In genomic region chr14:69906201-69906600, GRCh38 we compare ENCODE assay signal across 30 cellular contexts. TPM values are rescaled to one million over a fixed set of nuclear protein-coding genes. Genes with fewer than 3 reads are reported as not detected.
"Had no signal": no experiment of that assay in that cellular context is flagged by ENCODE, and none has a peak within 500 bp of the region (broad histone marks: within the 10 kb centered on the region; RNA-seq: fewer than 3 reads in every experiment).

No MANE protein-coding gene starts in this region.

- DNase-seq: activated CD4-positive, alpha-beta memory T cell treated with anti-CD3 and anti-CD28 coated beads for 36 hours; activated CD4-positive, alpha-beta T cell treated with anti-CD3 and anti-CD28 coated beads for 36 hours; activated CD4-positive, alpha-beta T cell treated with anti-CD3 and anti-CD28 coated beads, Interleukin-2, amount 10 ng/mL, durations not matched to agents 24 days and 14 days; activated CD4-positive, CD25-positive, alpha-beta regulatory T cell; activated CD4-positive, CD25-positive, alpha-beta regulatory T cell treated with anti-CD3 and anti-CD28 coated beads, Interleukin-2, amount 50 U/mL, for 72 hours; activated CD8-positive, alpha-beta memory T cell treated with anti-CD3 and anti-CD28 coated beads, Interleukin-2, amount 10 ng/mL, durations not matched to agents 7 days and 5 days; activated CD8-positive, alpha-beta memory T cell treated with anti-CD3 and anti-CD28 coated beads, Interleukin-2, amount 50 U/mL, for 4 hours; activated CD8-positive, alpha-beta T cell treated with anti-CD3 and anti-CD28 coated beads, Interleukin-2, amount 10 ng/mL, durations not matched to agents 7 days and 5 days; activated gamma-delta T cell; activated naive CD4-positive, alpha-beta T cell treated with anti-CD3 and anti-CD28 coated beads, Interleukin-2, amount 50 U/mL, for 16 hours; activated naive CD4-positive, alpha-beta T cell treated with Interleukin-2 at 50 U/mL for 16 hours; activated T-cell treated with anti-CD3 and anti-CD28 coated beads, Interleukin-2, amount 50 U/mL, for 1 hour; activated T-cell treated with anti-CD3 and anti-CD28 coated beads, Interleukin-2, amount 50 U/mL, for 48 hours; amniotic stem cell; anterior cingulate cortex; brain microvascular endothelial cell; dermis blood vessel endothelial cell; effector CD4-positive, alpha-beta T cell; effector memory CD8-positive, alpha-beta T cell; erythroblast; foreskin keratinocyte; heart right ventricle; T-helper 2 cell had no signal

- H3K9me3 Mint-ChIP-seq: activated CD4-positive, alpha-beta T cell treated with anti-CD3 and anti-CD28 coated beads, Interleukin-2, amount 10 ng/mL, durations not matched to agents 24 days and 14 days; central memory CD8-positive, alpha-beta T cell; effector memory CD8-positive, alpha-beta T cell had no signal

- H3K9me3 ChIP-seq: esophagus muscularis mucosa, gastroesophageal sphincter, heart right ventricle had no signal

- H3K27me3 Mint-ChIP-seq: activated CD4-positive, alpha-beta memory T cell treated with anti-CD3 and anti-CD28 coated beads for 36 hours; activated CD4-positive, alpha-beta T cell treated with anti-CD3 and anti-CD28 coated beads for 36 hours; central memory CD8-positive, alpha-beta T cell had no signal

- H3K36me3 ChIP-seq: brain microvascular endothelial cell, esophagus muscularis mucosa, gastroesophageal sphincter, heart right ventricle had no signal

- ATAC-seq: activated CD4-positive, alpha-beta T cell treated with anti-CD3 and anti-CD28 coated beads for 36 hours; activated CD8-positive, alpha-beta memory T cell treated with anti-CD3 and anti-CD28 coated beads, Interleukin-2, amount 10 ng/mL, durations not matched to agents 7 days and 5 days; activated CD8-positive, alpha-beta T cell treated with anti-CD3 and anti-CD28 coated beads, Interleukin-2, amount 10 ng/mL, durations not matched to agents 7 days and 5 days; effector memory CD8-positive, alpha-beta T cell; foreskin keratinocyte; gastroesophageal sphincter; heart right ventricle had no signal

- H3K27me3 ChIP-seq: brain microvascular endothelial cell, esophagus muscularis mucosa, foreskin keratinocyte, gastroesophageal sphincter, hepatocyte had no signal

- H3K4me1 Mint-ChIP-seq: activated CD4-positive, alpha-beta T cell treated with anti-CD3 and anti-CD28 coated beads for 36 hours; activated CD4-positive, alpha-beta T cell treated with anti-CD3 and anti-CD28 coated beads, Interleukin-2, amount 10 ng/mL, durations not matched to agents 24 days and 14 days; central memory CD8-positive, alpha-beta T cell had no signal

- H3K4me3 ChIP-seq: coronary artery, esophagus muscularis mucosa, gastroesophageal sphincter, heart right ventricle, hepatocyte had no signal

- H3K27ac Mint-ChIP-seq: activated CD4-positive, alpha-beta memory T cell treated with anti-CD3 and anti-CD28 coated beads for 36 hours; activated CD4-positive, alpha-beta T cell treated with anti-CD3 and anti-CD28 coated beads for 36 hours; activated CD4-positive, alpha-beta T cell treated with anti-CD3 and anti-CD28 coated beads, Interleukin-2, amount 10 ng/mL, durations not matched to agents 24 days and 14 days; activated CD8-positive, alpha-beta memory T cell treated with anti-CD3 and anti-CD28 coated beads, Interleukin-2, amount 10 ng/mL, durations not matched to agents 7 days and 5 days; activated CD8-positive, alpha-beta T cell treated with anti-CD3 and anti-CD28 coated beads, Interleukin-2, amount 10 ng/mL, durations not matched to agents 7 days and 5 days; activated naive CD8-positive, alpha-beta T cell; effector memory CD8-positive, alpha-beta T cell had no signal

- H3K4me1 ChIP-seq: esophagus muscularis mucosa, gastroesophageal sphincter, heart right ventricle had no signal

- H3K27ac ChIP-seq: brain microvascular endothelial cell, coronary artery, esophagus muscularis mucosa, foreskin keratinocyte, gastroesophageal sphincter, heart right ventricle, hepatocyte had no signal

- H3K36me3 Mint-ChIP-seq: activated CD4-positive, alpha-beta memory T cell treated with anti-CD3 and anti-CD28 coated beads for 36 hours; activated CD8-positive, alpha-beta memory T cell treated with anti-CD3 and anti-CD28 coated beads, Interleukin-2, amount 10 ng/mL, durations not matched to agents 7 days and 5 days; activated naive CD8-positive, alpha-beta T cell had no signal

- H3K4me3 Mint-ChIP-seq: activated CD4-positive, alpha-beta memory T cell treated with anti-CD3 and anti-CD28 coated beads for 36 hours; activated CD4-positive, alpha-beta T cell treated with anti-CD3 and anti-CD28 coated beads for 36 hours; activated CD4-positive, alpha-beta T cell treated with anti-CD3 and anti-CD28 coated beads, Interleukin-2, amount 10 ng/mL, durations not matched to agents 24 days and 14 days; activated CD8-positive, alpha-beta memory T cell treated with anti-CD3 and anti-CD28 coated beads, Interleukin-2, amount 10 ng/mL, durations not matched to agents 7 days and 5 days; activated CD8-positive, alpha-beta T cell treated with anti-CD3 and anti-CD28 coated beads, Interleukin-2, amount 10 ng/mL, durations not matched to agents 7 days and 5 days; activated naive CD8-positive, alpha-beta T cell; central memory CD8-positive, alpha-beta T cell; effector memory CD8-positive, alpha-beta T cell had no signal

RNA-seq across cellular contexts. Expression of gene SMOC1, which starts 27.0 kb away (rescaled TPM):
- total RNA-seq: activated CD4-positive, alpha-beta memory T cell treated with anti-CD3 and anti-CD28 coated beads for 36 hours; activated CD4-positive, alpha-beta T cell treated with anti-CD3 and anti-CD28 coated beads for 36 hours; activated CD4-positive, alpha-beta T cell treated with anti-CD3 and anti-CD28 coated beads, Interleukin-2, amount 10 ng/mL, durations not matched to agents 24 days and 14 days; activated CD8-positive, alpha-beta memory T cell treated with anti-CD3 and anti-CD28 coated beads for 36 hours; activated CD8-positive, alpha-beta memory T cell treated with anti-CD3 and anti-CD28 coated beads, Interleukin-2, amount 10 ng/mL, durations not matched to agents 7 days and 5 days; activated CD8-positive, alpha-beta T cell treated with anti-CD3 and anti-CD28 coated beads, Interleukin-2, amount 10 ng/mL, durations not matched to agents 7 days and 5 days had no signal
